In the genomic region with DNA sequence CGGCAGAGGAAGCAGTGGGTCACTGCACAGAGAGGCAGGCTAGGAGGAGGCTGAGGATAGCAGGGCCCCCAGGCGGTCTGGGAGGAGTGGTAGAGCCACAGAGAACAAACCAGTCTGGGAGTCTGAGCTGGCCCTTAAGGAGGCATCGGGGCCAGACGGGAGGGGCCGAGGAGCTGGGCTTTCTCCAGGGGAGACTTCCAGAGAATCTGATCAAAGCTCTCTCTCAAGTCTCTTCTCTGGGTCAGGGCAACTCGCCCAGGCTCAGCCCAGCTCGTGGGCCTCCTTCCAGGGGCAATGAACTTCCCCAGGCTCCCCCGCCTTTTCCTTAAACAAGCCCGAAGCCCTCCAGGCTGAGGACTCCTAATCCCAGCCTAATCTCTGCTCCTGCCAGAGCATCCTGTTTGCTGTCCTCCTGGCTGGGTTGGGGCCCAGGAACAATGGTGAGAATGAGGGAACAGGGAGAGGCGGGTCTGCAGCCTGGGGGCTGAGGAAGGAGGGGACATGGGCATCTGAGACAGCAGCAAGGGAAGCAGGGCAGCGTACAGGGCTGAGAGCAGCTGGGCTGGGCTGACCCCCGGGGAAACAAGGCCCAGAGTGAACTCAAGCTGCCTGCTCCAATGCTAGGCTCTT, we compare ENCODE assay signal across 15 cellular contexts.
DNase-seq lines count a peak whose midpoint lies in the region; ATAC-seq and TF ChIP-seq lines count a peak whose summit lies in the region.
"Had no signal": no experiment of that assay in that cellular context is flagged by ENCODE, and none has a peak within 500 bp of the region (broad histone marks: within the 10 kb centered on the region; RNA-seq: fewer than 3 reads in every experiment).

No MANE protein-coding gene starts in this region.

- BruUV-seq in PC-9 (replicated peaks; lab: Mats Ljungman, UMichigan) = no TSS peak

- POLR2A ChIA-PET in PC-9 (lab: Charles Lee; ENCODE audit: unreplicated experiment) = no interaction called here

- ATAC-seq in left ventricle myocardium superior (peak; percentile 82), HG03442 (IDR thresholded peaks at IDR 0.05; ENCODE audit: unreplicated experiment) (no peak)
- ATAC-seq: K562; naive thymus-derived CD4-positive, alpha-beta T cell had no signal

- no peaks in the 10 kb centered on the region for H3K4me1 ChIP-seq in PC-9 (replicated peaks; ENCODE audit: insufficient read depth)
- H3K4me1 ChIP-seq: HAP-1 had no signal

- H3K27ac Mint-ChIP-seq in immature natural killer cell = no peak overlapping the region
- H3K27ac Mint-ChIP-seq: naive thymus-derived CD4-positive, alpha-beta T cell had no signal

- H2AFZ ChIP-seq in PC-9 = no peak overlapping the region

- no peaks in the 10 kb centered on the region for H3K4me1 Mint-ChIP-seq in immature natural killer cell

- no peak overlapping the region for H3K27ac ChIP-seq in PC-9
- H3K27ac ChIP-seq: C4-2B had no signal

- H3K4me3 Mint-ChIP-seq in immature natural killer cell = no peak overlapping the region
- H3K4me3 Mint-ChIP-seq: naive thymus-derived CD4-positive, alpha-beta T cell had no signal

- H3K36me3 Mint-ChIP-seq in immature natural killer cell = peaks cover 0 to 7% (median 0%) of the 10 kb centered on the region in 3 donors

- H4K20me1 ChIP-seq in PC-9 (ENCODE audit: insufficient read depth) = no peaks in the 10 kb centered on the region

- no peaks in the 10 kb centered on the region for H3K9me2 ChIP-seq in PC-9 (ENCODE audit: insufficient read depth)

- peaks cover 11% of the 10 kb centered on the region for H3K9me3 ChIP-seq in PC-9 (ENCODE audit: insufficient read depth, low read depth)
- H3K9me3 ChIP-seq: HAP-1 had no signal

- CTCF ChIA-PET in PC-9 (lab: Charles Lee) = no interaction called here

- H3K9me3 Mint-ChIP-seq in immature natural killer cell = peaks cover 0 to 18% (median 10%) of the 10 kb centered on the region in 6 donors

- H3K79me2 ChIP-seq in PC-9 (ENCODE audit: low read depth) = no peaks in the 10 kb centered on the region

- no peaks in the 10 kb centered on the region for H3K27me3 ChIP-seq in PC-9 (ENCODE audit: insufficient read depth, low read depth)

- no peak overlapping the region for H3K4me3 ChIP-seq in PC-9
- H3K4me3 ChIP-seq: HAP-1, K562 had no signal

- intact Hi-C loops in left ventricle myocardium superior (cut with micrococcal nuclease) (no loop called here), PC-9 (cut with micrococcal nuclease; ENCODE audit: unreplicated experiment) (no loop called here)

- H3K4me2 ChIP-seq in PC-9 = no peak overlapping the region

- peaks cover 1 to 11% (median 8%) of the 10 kb centered on the region in 3 donors for H3K27me3 Mint-ChIP-seq in immature natural killer cell (ENCODE audit: low read depth in 3 of 3)

- H3K36me3 ChIP-seq in PC-9 (ENCODE audit: low read depth) = no peaks in the 10 kb centered on the region
- H3K36me3 ChIP-seq: HAP-1 had no signal

- DNase-seq in ELF-1 (ENCODE audit: low read depth, low spot score) (peak; percentile 84), anterior cingulate cortex (lab: John Stamatoyannopoulos, UW) (peak in 42 of 58 donors; percentile 8 to 80 (median 42)), left ventricle myocardium superior (peak; percentile 65), pons (ENCODE audit: low spot score) (peak; percentile 23), cerebellum (ENCODE audit: low spot score) (no peak), immature natural killer cell (no peak), PC-9 (no peak)
- DNase-seq: activated effector memory CD4-positive, alpha-beta T cell treated with anti-CD3 and anti-CD28 coated beads, Interleukin-2, amount 50 U/mL, for 16 hours; cortex of kidney; naive thymus-derived CD4-positive, alpha-beta T cell; stimulated activated CD4-positive, alpha-beta T cell treated with anti-CD3 and anti-CD28 coated beads, Interleukin-1b, Interleukin-23, amount 100 ng/mL, for 48 hours had no signal

- no peaks in the 10 kb centered on the region for H3F3A ChIP-seq in PC-9 (ENCODE audit: insufficient read depth, low read depth)

- TF ChIP-seq CTCF in PC-9 (conservative IDR thresholded peaks at IDR 0.05) = no peak

Comparison
In these comparisons a context has a peak if more than half of its experiments do, and no peak if none do; other contexts are left out.
1. DNase-seq: peak in ELF-1 (single experiment), anterior cingulate cortex (42 of 58), left ventricle myocardium superior (single experiment) and pons (single experiment); none in cerebellum (single experiment), immature natural killer cell (0 of 3) and PC-9 (0 of 2).